Comparison of ENCODE assay signal across 16 cellular contexts in the genomic region with DNA sequence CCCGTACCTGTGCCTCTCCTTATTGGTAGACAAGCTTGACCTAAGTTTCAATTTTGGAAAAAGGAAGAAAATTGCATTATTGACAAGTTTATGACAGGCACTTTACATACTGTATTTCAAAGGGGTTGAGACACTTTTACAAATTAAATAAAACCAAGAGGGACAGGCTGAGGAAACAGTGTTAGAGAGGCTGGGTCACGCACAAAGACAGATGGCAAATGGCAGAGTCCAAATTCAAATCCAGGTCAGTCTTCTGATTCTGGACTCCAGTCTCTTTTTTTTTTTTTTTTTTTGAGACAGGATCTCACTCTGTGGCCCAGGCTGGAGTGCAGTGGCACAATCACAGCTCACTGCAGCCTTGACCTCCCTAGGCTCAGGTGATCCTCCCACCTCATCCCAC. TPM values are rescaled to one million over a fixed set of nuclear protein-coding genes. Genes with fewer than 3 reads are reported as not detected.
A peak's percentile ranks its signal among the peaks of the same experiment; 100 is the strongest.
DNase-seq lines count a peak whose midpoint lies in the region; ATAC-seq, FAIRE-seq and TF ChIP-seq lines count a peak whose summit lies in the region.
"Had no signal": no experiment of that assay in that cellular context is flagged by ENCODE, and none has a peak within 500 bp of the region (broad histone marks: within the 10 kb centered on the region; RNA-seq: fewer than 3 reads in every experiment).

No MANE protein-coding gene starts in this region.

- H3K9me3 Mint-ChIP-seq in MCF 10A (ENCODE audit: unreplicated experiment) (no peaks in the 10 kb centered on the region), nephron progenitor cell (no peaks in the 10 kb centered on the region), type B pancreatic cell (no peaks in the 10 kb centered on the region)
- H3K9me3 Mint-ChIP-seq: activated CD4-positive, alpha-beta T cell treated with anti-CD3 and anti-CD28 coated beads, Interleukin-2, amount 10 ng/mL, durations not matched to agents 7 days and 5 days; activated T-helper 1 cell treated with anti-CD3 and anti-CD28 coated beads, Interleukin-12 subunit alpha, Interleukin-12 subunit beta, Interleukin-2, Interleukin-4 antibody, amounts not matched to agents 30 ng/mL and 10 ng/mL and 1 ng/mL, durations not matched to agents 14 hours and 24 hours and 36 hours; IgD-negative memory B cell; immature natural killer cell; T-helper 1 cell treated with Interleukin-12 subunit alpha and Interleukin-12 subunit beta and Interleukin-4 antibody, amounts not matched to agents 30 μg/mL and 1 μg/mL, for 36 hours had no signal

- CTCF ChIA-PET in MCF 10A (lab: Yijun Ruan, JAX) = interaction anchor here (0.6 to 2.0 kb wide), 6 partner anchors 9 to 582 kb away, joined by 3 to 8 read pairs (median 3); partner anchors contain the start of genes RPL27A and TRIM66
- CTCF ChIA-PET in H1 (lab: Charles Lee; ENCODE audit: partially characterized antibody) = interaction anchor here (1.3 kb wide), 1 partner anchor 162 kb away, joined by 3 read pairs; no protein-coding TSS in a partner anchor

- 0 out of 2 replicates have a peak overlapping the region, but pooled peaks have one; percentile 14 for H2AFZ ChIP-seq in H1 (ENCODE audit: low read length)

- BruUV-seq in MCF 10A (replicated peaks; lab: Mats Ljungman, UMichigan) = no TSS peak

- ATAC-seq in HG03432 (IDR thresholded peaks at IDR 0.05; ENCODE audit: unreplicated experiment) = no peak

- H2BK20ac ChIP-seq in H1 (ENCODE audit: low read length) = peak overlapping the region; percentile 91

- POLR2A ChIA-PET in MCF 10A (lab: Yijun Ruan, JAX) (interaction anchor here (4.9 kb wide), 1 partner anchor 10 kb away, joined by 63 read pairs; the partner anchor contains the start of genes RPL27A and TRIM66), H1 (lab: Charles Lee; ENCODE audit: partially characterized antibody) (interaction anchor here (0.8 to 5.0 kb wide), 9 partner anchors 10 to 33 kb away, joined by 3 to 103 read pairs (median 7); partner anchors contain the start of genes RPL27A and TRIM66)

- no peaks in the 10 kb centered on the region for H3K79me1 ChIP-seq in H1 (ENCODE audit: low read depth, low read length)

- no peaks in the 10 kb centered on the region for H3K23me2 ChIP-seq in H1 (ENCODE audit: low read depth, low read length)

- DNase-seq in MCF 10A (ENCODE audit: unreplicated experiment) (no peak), breast epithelium (ENCODE audit: low spot score in 2 of 2) (no peak), H1 (ENCODE audit: low read depth in 1 of 2, low spot score in 2 of 2) (no peak), nephron progenitor cell (no peak), type B pancreatic cell (ENCODE audit: extremely low spot score, unreplicated experiment) (no peak), NK-92 (lab: John Stamatoyannopoulos, UW; ENCODE audit: unreplicated experiment) (no peak)
- DNase-seq in stimulated activated CD4-positive, alpha-beta T cell treated with anti-CD3 and anti-CD28 coated beads, Interleukin-2, amount 100 ng/mL, for 48 hours = no peak
- DNase-seq: activated CD4-positive, alpha-beta T cell treated with anti-CD3 and anti-CD28 coated beads, Interleukin-2, amount 10 ng/mL, durations not matched to agents 7 days and 5 days; immature natural killer cell; small intestine had no signal

- H3K14ac ChIP-seq in H1 (ENCODE audit: insufficient read length) = no peak overlapping the region

- intact Hi-C loops in MCF 10A (cut with micrococcal nuclease) = loop anchor here (5.0 kb wide), 2 partner anchors 285 to 345 kb away; no protein-coding TSS in a partner anchor
- intact Hi-C loops in breast epithelium (cut with DNase I; ENCODE audit: low total_unique reads) = loop anchor here (10.0 kb wide), 1 partner anchor 292 kb away; the partner anchor contains the start of gene TMEM9B

- peak overlapping the region; percentile 8; the same call in 1 of the 2 replicates for H2BK15ac ChIP-seq in H1 (ENCODE audit: low read length)

- peak overlapping the region; percentile 41 for H4K5ac ChIP-seq in H1 (ENCODE audit: insufficient read length, low read depth, low read length)

- peak overlapping the region; percentile 98 for H4K91ac ChIP-seq in H1 (replicated peaks; ENCODE audit: insufficient read length, low read length)

- H3K9me3 ChIP-seq in breast epithelium (no peaks in the 10 kb centered on the region), H1 (ENCODE audit: insufficient read depth in 2 of 2, low read depth in 1 of 2, low read length in 1 of 2) (no peaks in the 10 kb centered on the region)
- H3K9me3 ChIP-seq: testis had no signal

- peak overlapping the region; percentile 94 for H2BK120ac ChIP-seq in H1 (replicated peaks; ENCODE audit: low read depth, low read length)

- peak overlapping the region; percentile 99 for H2BK12ac ChIP-seq in H1 (ENCODE audit: low read depth, low read length)

- WGBS in H1 (ENCODE audit: extremely low coverage in 1 of 2, insufficient coverage in 1 of 2, insufficient read length in 1 of 2, insufficient replicate concordance in 2 of 2, low coverage in 1 of 2, low lambda C conversion rate in 2 of 2, missing lambda C conversion rate in 1 of 2), 2 experiments = 96% methylated on average over 2 of the region's 2 CpGs; no CpG with 5 or more reads in 1 of the 2 experiments

- H3K4ac ChIP-seq in H1 (replicated peaks; ENCODE audit: insufficient read length, low read depth, low read length) = peak overlapping the region; percentile 69

- H2AK5ac ChIP-seq in H1 (ENCODE audit: low read depth, low read length) = no peak overlapping the region

- no peaks in the 10 kb centered on the region for H3K4me1 ChIP-seq in breast epithelium
- peaks cover 10 to 20% (median 15%) of the 10 kb centered on the region in 4 experiments; a peak in 6 of 7 replicates for H3K4me1 ChIP-seq in H1 (replicated peaks in 1 of 4; ENCODE audit: control insufficient read depth in 3 of 4, insufficient read depth in 4 of 4, low read length in 3 of 4)

- no peaks in the 10 kb centered on the region for H3K79me2 ChIP-seq in H1 (ENCODE audit: control insufficient read depth in 1 of 2, insufficient read depth in 2 of 2, low read length in 2 of 2)

- no peak overlapping the region for H3K23ac ChIP-seq in H1 (ENCODE audit: insufficient read length)

- H3K18ac ChIP-seq in H1 (ENCODE audit: extremely low read depth, low read length) = peak overlapping the region; percentile 60

- H3K36me3 Mint-ChIP-seq in MCF 10A (ENCODE audit: insufficient read depth, unreplicated experiment) (peaks cover 50% of the 10 kb centered on the region), nephron progenitor cell (ENCODE audit: low read depth) (no peaks in the 10 kb centered on the region), type B pancreatic cell (peaks cover 3% of the 10 kb centered on the region)

- no peak for TF ChIP-seq POLR2A in breast epithelium (IDR thresholded peaks at IDR 0.05)
- no peak for TF ChIP-seq POLR2A in H1 (IDR thresholded peaks at IDR 0.05; ENCODE audit: control extremely low read depth in 1 of 2, low read depth in 2 of 2, low read length in 2 of 2)

- H3K27me3 ChIP-seq in breast epithelium (no peaks in the 10 kb centered on the region), H1 (replicated peaks in 1 of 4; ENCODE audit: control insufficient read depth in 3 of 4, extremely low read depth in 1 of 4, insufficient read depth in 3 of 4, low read length in 3 of 4) (no peaks in the 10 kb centered on the region)
- H3K27me3 ChIP-seq: testis had no signal

- no peaks in the 10 kb centered on the region for H3K27me3 Mint-ChIP-seq in MCF 10A (ENCODE audit: insufficient read depth, unreplicated experiment)
- no peaks in the 10 kb centered on the region for H3K27me3 Mint-ChIP-seq in nephron progenitor cell (ENCODE audit: low read depth, poor library complexity)
- no peaks in the 10 kb centered on the region for H3K27me3 Mint-ChIP-seq in type B pancreatic cell
- H3K27me3 Mint-ChIP-seq: activated CD4-positive, alpha-beta T cell treated with anti-CD3 and anti-CD28 coated beads, Interleukin-2, amount 10 ng/mL, durations not matched to agents 7 days and 5 days; IgD-negative memory B cell had no signal

- no peak overlapping the region for H3K9ac ChIP-seq in H1 (replicated peaks in 1 of 4; ENCODE audit: extremely low read depth in 1 of 4, low read depth in 3 of 4, low read length in 3 of 4)

- peak overlapping the region; percentile 2 for H3K56ac ChIP-seq in H1 (replicated peaks; ENCODE audit: insufficient read length, low read depth, low read length)

- no peak for TF ChIP-seq RAD21 in H1 (IDR thresholded peaks at IDR 0.05 in 1 of 2, conservative IDR thresholded peaks at IDR 0.05 in 1 of 2; ENCODE audit: low read depth in 2 of 2, low read length in 2 of 2)

- peak overlapping the region; percentile 91 for H3K27ac Mint-ChIP-seq in MCF 10A (ENCODE audit: low read depth, unreplicated experiment)
- H3K27ac Mint-ChIP-seq in nephron progenitor cell = peak overlapping the region; percentile 98
- peak overlapping the region; percentile 62 for H3K27ac Mint-ChIP-seq in type B pancreatic cell
- H3K27ac Mint-ChIP-seq: activated CD4-positive, alpha-beta T cell treated with anti-CD3 and anti-CD28 coated beads, Interleukin-2, amount 10 ng/mL, durations not matched to agents 7 days and 5 days; IgD-negative memory B cell; immature natural killer cell had no signal

- TF ChIP-seq EP300 in H1 (IDR thresholded peaks at IDR 0.05; ENCODE audit: borderline replicate concordance in 1 of 2, low read depth in 2 of 2, low read length in 2 of 2) = no peak

- no peaks in the 10 kb centered on the region for H4K20me1 ChIP-seq in H1 (replicated peaks in 1 of 2; ENCODE audit: control insufficient read depth in 1 of 2, insufficient read depth in 2 of 2, low read length in 2 of 2)

- H3K4me3 ChIP-seq in breast epithelium (no peak overlapping the region), H1 (ENCODE audit: extremely low read depth in 1 of 4, insufficient read depth in 2 of 4, low read depth in 3 of 4, low read length in 4 of 4) (peak overlapping the region in 1 of 4 experiments; percentile 37; a peak in 1 of 8 replicates)
- H3K4me3 ChIP-seq: testis had no signal

- H2BK5ac ChIP-seq in H1 (ENCODE audit: low read depth, low read length) = peak overlapping the region; percentile 98

- H3K27ac ChIP-seq in breast epithelium = peak overlapping the region in 1 of 2 donors; percentile 78
- H3K27ac ChIP-seq in H1 (ENCODE audit: low read depth, low read length) = peak overlapping the region; percentile 90

- FAIRE-seq in H1 (lab: Jason Lieb, UNC) = no peak
- FAIRE-seq: A204.1, small intestine had no signal

- no peak for TF ChIP-seq CTCF in MCF 10A (IDR thresholded peaks at IDR 0.05; ENCODE audit: unreplicated experiment)
- no peak for TF ChIP-seq CTCF in breast epithelium (IDR thresholded peaks at IDR 0.05)
- no peak for TF ChIP-seq CTCF in H1 (IDR thresholded peaks at IDR 0.05; ENCODE audit: control extremely low read depth in 1 of 3, insufficient read depth in 1 of 3, low read depth in 1 of 3, low read length in 3 of 3)
- no peak for TF ChIP-seq CTCF in nephron progenitor cell (IDR thresholded peaks at IDR 0.05)
- no peak for TF ChIP-seq CTCF in type B pancreatic cell (conservative IDR thresholded peaks at IDR 0.05)

- no peak overlapping the region for H4K8ac ChIP-seq in H1 (ENCODE audit: extremely low read depth, insufficient read depth, low read length)

- H3K4me1 Mint-ChIP-seq in MCF 10A (ENCODE audit: insufficient read depth, unreplicated experiment) (peaks cover 15% of the 10 kb centered on the region), nephron progenitor cell (peaks cover 31% of the 10 kb centered on the region), type B pancreatic cell (ENCODE audit: unreplicated experiment) (peaks cover 17% of the 10 kb centered on the region)
- H3K4me1 Mint-ChIP-seq: IgD-negative memory B cell, immature natural killer cell had no signal

- no peaks in the 10 kb centered on the region for H3K36me3 ChIP-seq in breast epithelium
- H3K36me3 ChIP-seq in H1 (ENCODE audit: control insufficient read depth in 2 of 4, insufficient read depth in 4 of 4, low read length in 3 of 4) = no peaks in the 10 kb centered on the region; a peak in 1 of 8 replicates

- H3K4me3 Mint-ChIP-seq in MCF 10A (ENCODE audit: unreplicated experiment) (no peak overlapping the region), nephron progenitor cell (no peak overlapping the region), type B pancreatic cell (no peak overlapping the region)
- H3K4me3 Mint-ChIP-seq: activated CD4-positive, alpha-beta T cell treated with anti-CD3 and anti-CD28 coated beads, Interleukin-2, amount 10 ng/mL, durations not matched to agents 7 days and 5 days; activated T-helper 1 cell treated with anti-CD3 and anti-CD28 coated beads, Interleukin-12 subunit alpha, Interleukin-12 subunit beta, Interleukin-2, Interleukin-4 antibody, amounts not matched to agents 30 ng/mL and 10 ng/mL and 1 ng/mL, durations not matched to agents 14 hours and 24 hours and 36 hours; IgD-negative memory B cell; immature natural killer cell; T-helper 1 cell treated with Interleukin-12 subunit alpha and Interleukin-12 subunit beta and Interleukin-4 antibody, amounts not matched to agents 30 μg/mL and 1 μg/mL, for 36 hours had no signal

- peak overlapping the region in 1 of 2 experiments; percentile 74; a peak in 1 of 4 replicates for H3K4me2 ChIP-seq in H1 (ENCODE audit: insufficient read depth in 1 of 2, low read depth in 2 of 2, low read length in 2 of 2)

RNA-seq across cellular contexts. Expression of gene TRIM66, which starts 10.1 kb away (rescaled TPM):
- total RNA-seq in MCF 10A (2022) (27.3 and 27.4 TPM in 2 replicates), breast epithelium (10 to 100 TPM in 2 of 3 donors, 1 to 10 TPM in 1; 6.6 to 12.7 (median 11.5) TPM), type B pancreatic cell (ENCODE audit: low replicate concordance) (5.9 and 8.5 TPM in 2 replicates)
- 3.0 and 3.1 TPM in 2 replicates for total RNA-seq in H1 (2021; fragmentation: NEBNext Ultra II Directional; extraction: Animal tissue kit (Norgen Biotek cat#: 25700))
- polyA plus RNA-seq in H1 (2011; rRNA removed) = 3.5 and 4.4 TPM in 2 replicates
- 4.7 TPM for polyA plus RNA-seq in H1 (2011; cell fraction: cytosol; rRNA removed)
- polyA plus RNA-seq in H1 (2011; cell fraction: nucleus; rRNA removed) = 17.7 TPM
- 3.2 to 4.1 TPM (median 3.7 TPM) in 4 replicates for polyA plus RNA-seq in H1 (2012, experiment 1 of 2)
- 0.46 TPM for polyA plus RNA-seq in H1 (2012, experiment 2 of 2)
- polyA plus RNA-seq in H1 (2013, experiment 1 of 2) = 2.2 TPM
- polyA plus RNA-seq in H1 (2013, experiment 2 of 2) = 1.5 TPM
- 7.1 and 16.9 TPM in 2 replicates for polyA minus RNA-seq in H1 (2011; rRNA and poly(A)+ RNA removed)
- 2.7 TPM for polyA minus RNA-seq in H1 (2011; cell fraction: cytosol; rRNA and poly(A)+ RNA removed)
- 13.4 TPM for polyA minus RNA-seq in H1 (2011; cell fraction: nucleus; rRNA and poly(A)+ RNA removed)

RNA-seq across cellular contexts. Expression of gene RPL27A, which starts 10.2 kb away (rescaled TPM):
- total RNA-seq in MCF 10A (2022) (1,377 TPM in 2 replicates), breast epithelium (1,000 to 10,000 TPM in 2 of 3 donors, 100 to 1,000 TPM in 1; 907 to 1,119 (median 1,000) TPM), type B pancreatic cell (ENCODE audit: low replicate concordance) (877 and 979 TPM in 2 replicates)
- total RNA-seq in H1 (2021; fragmentation: NEBNext Ultra II Directional; extraction: Animal tissue kit (Norgen Biotek cat#: 25700)) = 1,756 and 1,761 TPM in 2 replicates
- 1,777 and 1,837 TPM in 2 replicates for polyA plus RNA-seq in H1 (2011; rRNA removed)
- polyA plus RNA-seq in H1 (2011; cell fraction: cytosol; rRNA removed) = 2,449 TPM
- 879 TPM for polyA plus RNA-seq in H1 (2011; cell fraction: nucleus; rRNA removed)
- 2,701 to 2,826 TPM (median 2,726 TPM) in 4 replicates for polyA plus RNA-seq in H1 (2012, experiment 1 of 2)
- polyA plus RNA-seq in H1 (2012, experiment 2 of 2) = 37,839 TPM
- 2,237 TPM for polyA plus RNA-seq in H1 (2013, experiment 1 of 2)
- polyA plus RNA-seq in H1 (2013, experiment 2 of 2) = 2,283 TPM
- 410 and 445 TPM in 2 replicates for polyA minus RNA-seq in H1 (2011; rRNA and poly(A)+ RNA removed)
- 498 TPM for polyA minus RNA-seq in H1 (2011; cell fraction: cytosol; rRNA and poly(A)+ RNA removed)
- 541 TPM for polyA minus RNA-seq in H1 (2011; cell fraction: nucleus; rRNA and poly(A)+ RNA removed)
